ENCODE assay signal across 10 cellular contexts in the genomic region with DNA sequence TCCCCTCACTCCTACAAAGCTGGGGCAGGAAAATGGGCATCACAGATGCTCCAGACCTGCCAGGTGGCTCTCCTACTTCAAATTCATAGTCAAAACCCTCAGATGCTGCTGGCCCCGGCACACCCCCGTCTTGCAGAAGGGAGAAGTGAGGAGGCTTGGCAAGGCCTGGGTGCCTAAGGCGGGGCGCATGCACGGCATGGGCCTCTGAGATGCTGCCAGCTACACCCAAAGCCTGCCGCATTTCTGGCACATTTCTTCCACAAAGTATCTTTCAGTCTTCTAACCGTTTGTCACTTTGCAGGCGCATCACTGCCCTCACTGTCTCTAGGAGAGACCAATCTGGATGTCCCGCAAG. TPM values are rescaled to one million over a fixed set of nuclear protein-coding genes. Genes with fewer than 3 reads are reported as not detected.
DNase-seq lines count a peak whose midpoint lies in the region; ATAC-seq and TF ChIP-seq lines count a peak whose summit lies in the region.
"Had no signal": no experiment of that assay in that cellular context is flagged by ENCODE, and none has a peak within 500 bp of the region (broad histone marks: within the 10 kb centered on the region; RNA-seq: fewer than 3 reads in every experiment).

No MANE protein-coding gene starts in this region.

- in situ Hi-C loops in GM13977 (cut with MboI; ENCODE audit: low pct_unique_long_range_greater_than_20kb, low sequenced_read_pairs, unreplicated experiment), result no loop called here

- no peaks in the 10 kb centered on the region for H3K27me3 Mint-ChIP-seq in activated T-helper 17 cell treated with anti-CD3 and anti-CD28 coated beads, Interleukin-2, amount 50 U/mL, for 72 hours
- H3K27me3 Mint-ChIP-seq in stimulated activated naive CD8-positive, alpha-beta T cell treated with anti-CD3 and anti-CD28 coated beads, Interleukin-15, Interleukin-2, amounts not matched to agents 100 ng/mL and 50 ng/mL, for 24 hours, result no peaks in the 10 kb centered on the region

- H3K4me3 ChIP-seq in left ventricle myocardium inferior, result no peak overlapping the region

- peak overlapping the region; percentile 94 for H3K27ac Mint-ChIP-seq in activated T-helper 17 cell treated with anti-CD3 and anti-CD28 coated beads, Interleukin-2, amount 50 U/mL, for 72 hours
- H3K27ac Mint-ChIP-seq in stimulated activated naive CD8-positive, alpha-beta T cell treated with anti-CD3 and anti-CD28 coated beads, Interleukin-15, Interleukin-2, amounts not matched to agents 100 ng/mL and 50 ng/mL, for 24 hours, result peak overlapping the region; percentile 95

- H3K4me1 Mint-ChIP-seq in activated T-helper 17 cell treated with anti-CD3 and anti-CD28 coated beads, Interleukin-2, amount 50 U/mL, for 72 hours, result peaks cover 67% of the 10 kb centered on the region
- H3K4me1 Mint-ChIP-seq in stimulated activated naive CD8-positive, alpha-beta T cell treated with anti-CD3 and anti-CD28 coated beads, Interleukin-15, Interleukin-2, amounts not matched to agents 100 ng/mL and 50 ng/mL, for 24 hours (ENCODE audit: low read depth), result peaks cover 100% of the 10 kb centered on the region

- H3K36me3 Mint-ChIP-seq in activated T-helper 17 cell treated with anti-CD3 and anti-CD28 coated beads, Interleukin-2, amount 50 U/mL, for 72 hours (ENCODE audit: low read depth), result peaks cover 100% of the 10 kb centered on the region
- H3K36me3 Mint-ChIP-seq in stimulated activated naive CD8-positive, alpha-beta T cell treated with anti-CD3 and anti-CD28 coated beads, Interleukin-15, Interleukin-2, amounts not matched to agents 100 ng/mL and 50 ng/mL, for 24 hours (ENCODE audit: low read depth), result peaks cover 86% of the 10 kb centered on the region

- no peaks in the 10 kb centered on the region for H3K9me3 Mint-ChIP-seq in activated T-helper 17 cell treated with anti-CD3 and anti-CD28 coated beads, Interleukin-2, amount 50 U/mL, for 72 hours
- H3K9me3 Mint-ChIP-seq in stimulated activated naive CD8-positive, alpha-beta T cell treated with anti-CD3 and anti-CD28 coated beads, Interleukin-15, Interleukin-2, amounts not matched to agents 100 ng/mL and 50 ng/mL, for 24 hours, result no peaks in the 10 kb centered on the region

- H3K27ac ChIP-seq in KOPT-K1 (ENCODE audit: low read depth, low read length, poor library complexity, severe bottlenecking) (peak overlapping the region; percentile 90), left ventricle myocardium inferior (replicated peaks) (peak overlapping the region; percentile 83)

- H3K9me3 ChIP-seq in KOPT-K1 (ENCODE audit: insufficient read depth, low read length, poor library complexity, severe bottlenecking) (no peaks in the 10 kb centered on the region), left ventricle myocardium inferior (replicated peaks) (no peaks in the 10 kb centered on the region)

- TF ChIP-seq CTCF in left ventricle myocardium inferior (IDR thresholded peaks at IDR 0.05; ENCODE audit: borderline replicate concordance) (no peak), GM13977 (IDR thresholded peaks at IDR 0.05; ENCODE audit: extremely low read depth, insufficient read depth, missing control alignments) (no peak)

- peak overlapping the region; percentile 93 for H3K4me3 Mint-ChIP-seq in activated T-helper 17 cell treated with anti-CD3 and anti-CD28 coated beads, Interleukin-2, amount 50 U/mL, for 72 hours
- peak overlapping the region; percentile 68 for H3K4me3 Mint-ChIP-seq in stimulated activated naive CD8-positive, alpha-beta T cell treated with anti-CD3 and anti-CD28 coated beads, Interleukin-15, Interleukin-2, amounts not matched to agents 100 ng/mL and 50 ng/mL, for 24 hours

- no peak for DNase-seq in left ventricle myocardium inferior
- DNase-seq in GM13977 (ENCODE audit: low spot score), result no peak
- no peak for DNase-seq in NCI-H2029 treated with DMSO at 0.1 percent for 48 hours (lab: John Stamatoyannopoulos, UW)
- DNase-seq: NCI-H446 treated with DMSO at 0.1 percent for 48 hours; stimulated activated CD4-positive, alpha-beta T cell treated with anti-CD3 and anti-CD28 coated beads, Interleukin-4, amount 100 ng/mL, for 1 hour had no signal

- ATAC-seq in activated T-helper 17 cell treated with anti-CD3 and anti-CD28 coated beads, Interleukin-2, amount 50 U/mL, for 72 hours (replicated peaks), result no peak
- no peak for ATAC-seq in HG03175 (IDR thresholded peaks at IDR 0.05; ENCODE audit: unreplicated experiment)
- no peak for ATAC-seq in HG02884 (IDR thresholded peaks at IDR 0.05; ENCODE audit: unreplicated experiment)

- intact Hi-C loops in left ventricle myocardium inferior (cut with micrococcal nuclease), result no loop called here

- H3K4me1 ChIP-seq in left ventricle myocardium inferior, result peaks cover 95% of the 10 kb centered on the region

- no peaks in the 10 kb centered on the region for H3K27me3 ChIP-seq in left ventricle myocardium inferior (ENCODE audit: low read depth)

- peaks cover 87% of the 10 kb centered on the region for H3K36me3 ChIP-seq in KOPT-K1 (ENCODE audit: insufficient read depth, low read length)
- H3K36me3 ChIP-seq in left ventricle myocardium inferior, result peaks cover 55% of the 10 kb centered on the region

RNA-seq across cellular contexts. Expression of gene WDR1, which starts 19.6 kb away (rescaled TPM):
- 100 to 1,000 TPM; 401 to 630 TPM for total RNA-seq in activated T-helper 17 cell treated with anti-CD3 and anti-CD28 coated beads, Interleukin-2, amount 50 U/mL, for 72 hours
- total RNA-seq in left ventricle myocardium inferior, result 157 TPM
